ENCODE assay signal across 8 cellular contexts in genomic region chr15:67076147-67076843, GRCh38. TPM values are rescaled to one million over a fixed set of nuclear protein-coding genes. Genes with fewer than 3 reads are reported as not detected.
DNase-seq lines count a peak whose midpoint lies in the region; ATAC-seq lines count a peak whose summit lies in the region.

No MANE protein-coding gene starts in this region.

- ATAC-seq in GM18511 (IDR thresholded peaks at IDR 0.05; ENCODE audit: unreplicated experiment) (peak; percentile 59), HG03571 (IDR thresholded peaks at IDR 0.05; ENCODE audit: unreplicated experiment) (peak; percentile 41), naive B cell (ENCODE audit: low read depth in 2 of 2) (peak in 1 of 2 donors; percentile 9), GM19328 (IDR thresholded peaks at IDR 0.05; ENCODE audit: unreplicated experiment) (no peak)

- DNase-seq in activated naive CD4-positive, alpha-beta T cell treated with anti-CD3 and anti-CD28 coated beads for 36 hours: peak; percentile 89
- peak; percentile 42 for DNase-seq in naive B cell
- no peak for DNase-seq in NCI-H2171 treated with DMSO at 0.1 percent for 48 hours (lab: John Stamatoyannopoulos, UW)
- no peak for DNase-seq in NCI-H2227 treated with DMSO at 0.1 percent for 48 hours (lab: John Stamatoyannopoulos, UW)
- no peak for DNase-seq in KBM-7

- peaks cover 11% of the 10 kb centered on the region for H3K36me3 Mint-ChIP-seq in activated naive CD4-positive, alpha-beta T cell treated with anti-CD3 and anti-CD28 coated beads for 36 hours (ENCODE audit: low read depth)
- H3K36me3 Mint-ChIP-seq in naive B cell: peaks cover 4 to 12% of the 10 kb centered on the region in 2 donors

- H3K9me3 Mint-ChIP-seq in activated naive CD4-positive, alpha-beta T cell treated with anti-CD3 and anti-CD28 coated beads for 36 hours: no peaks in the 10 kb centered on the region
- H3K9me3 Mint-ChIP-seq in naive B cell: no peaks in the 10 kb centered on the region

- intact Hi-C loops in activated naive CD4-positive, alpha-beta T cell treated with anti-CD3 and anti-CD28 coated beads for 36 hours (cut with micrococcal nuclease): loop anchor here (1.0 kb wide), 1 partner anchor 8 kb away; no protein-coding TSS in a partner anchor

- H3K27me3 Mint-ChIP-seq in activated naive CD4-positive, alpha-beta T cell treated with anti-CD3 and anti-CD28 coated beads for 36 hours (ENCODE audit: low read depth): no peaks in the 10 kb centered on the region
- no peaks in the 10 kb centered on the region for H3K27me3 Mint-ChIP-seq in naive B cell

- peak overlapping the region; percentile 84 for H3K27ac Mint-ChIP-seq in activated naive CD4-positive, alpha-beta T cell treated with anti-CD3 and anti-CD28 coated beads for 36 hours
- H3K27ac Mint-ChIP-seq in naive B cell: peak overlapping the region in 5 of 6 donors; percentile 92 to 98 (median 93)

- in situ Hi-C loops in KBM-7 (cut with MboI; ENCODE audit: low pct_unique_long_range_greater_than_20kb, low sequenced_read_pairs): no loop called here

- CTCF ChIA-PET in activated naive CD4-positive, alpha-beta T cell treated with anti-CD3 and anti-CD28 coated beads for 36 hours (lab: Charles Lee): interaction anchor here (1.0 to 1.5 kb wide), 2 partner anchors 10 to 26 kb away, joined by 3 read pairs; no protein-coding TSS in a partner anchor

- H3K4me3 Mint-ChIP-seq in activated naive CD4-positive, alpha-beta T cell treated with anti-CD3 and anti-CD28 coated beads for 36 hours: no peak overlapping the region
- H3K4me3 Mint-ChIP-seq in naive B cell: peak overlapping the region; percentile 62 to 95 (median 84)

- H3K4me1 Mint-ChIP-seq in activated naive CD4-positive, alpha-beta T cell treated with anti-CD3 and anti-CD28 coated beads for 36 hours (ENCODE audit: low read depth): peaks cover 70% of the 10 kb centered on the region
- H3K4me1 Mint-ChIP-seq in naive B cell: peaks cover 77 to 99% (median 84%) of the 10 kb centered on the region in 3 donors

RNA-seq across cellular contexts. Expression of gene SMAD3, which starts 10.9 kb away (rescaled TPM):
- total RNA-seq in activated naive CD4-positive, alpha-beta T cell treated with anti-CD3 and anti-CD28 coated beads for 36 hours: 10 to 100 TPM; 35.1 to 39.2 TPM
- 10 to 100 TPM; 34.7 to 68.7 (median 38.0) TPM for polyA plus RNA-seq in naive B cell (ENCODE audit: low read depth in 6 of 6)

Comparison
In these comparisons a context has a peak if more than half of its experiments do, and no peak if none do; other contexts are left out.
1. DNase-seq: peak in activated naive CD4-positive, alpha-beta T cell treated with anti-CD3 and anti-CD28 coated beads for 36 hours (single experiment) and naive B cell (single experiment); none in NCI-H2171 treated with DMSO at 0.1 percent for 48 hours (single experiment), NCI-H2227 treated with DMSO at 0.1 percent for 48 hours (single experiment) and KBM-7 (single experiment).